Comparison of ENCODE assay signal across 1 cellular context in the genomic region with DNA sequence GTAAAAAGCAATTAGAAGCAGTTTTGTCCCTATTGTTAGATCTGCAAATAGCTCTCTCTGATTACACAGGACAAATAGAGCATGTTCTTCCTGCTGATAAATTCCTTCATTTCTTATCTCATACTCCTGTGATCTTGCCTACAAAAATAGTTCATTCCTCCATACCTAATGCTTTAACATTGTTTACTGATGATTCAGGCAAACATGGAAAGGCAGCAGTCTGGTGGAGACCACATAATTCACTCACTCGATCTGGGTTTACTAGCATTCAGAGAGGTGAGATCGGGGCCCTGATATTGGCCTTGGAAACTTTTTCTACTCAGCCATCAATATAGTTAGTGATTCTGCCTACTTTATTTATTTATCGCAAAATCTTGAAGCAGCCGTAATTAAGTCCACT.
TF ChIP-seq lines count a peak whose summit lies in the region.

No MANE protein-coding gene starts in this region.

TF ChIP-seq in IMR-90, 13 proteins besides CTCF, POLR2A, EP300 and RAD21 (continued from another document):
- TF ChIP-seq, protein P1, sequence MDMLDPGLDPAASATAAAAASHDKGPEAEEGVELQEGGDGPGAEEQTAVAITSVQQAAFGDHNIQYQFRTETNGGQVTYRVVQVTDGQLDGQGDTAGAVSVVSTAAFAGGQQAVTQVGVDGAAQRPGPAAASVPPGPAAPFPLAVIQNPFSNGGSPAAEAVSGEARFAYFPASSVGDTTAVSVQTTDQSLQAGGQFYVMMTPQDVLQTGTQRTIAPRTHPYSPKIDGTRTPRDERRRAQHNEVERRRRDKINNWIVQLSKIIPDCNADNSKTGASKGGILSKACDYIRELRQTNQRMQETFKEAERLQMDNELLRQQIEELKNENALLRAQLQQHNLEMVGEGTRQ (IDR thresholded peaks at IDR 0.05; ENCODE audit: low read depth, low read length) = no peak
- TF ChIP-seq CHD1 (IDR thresholded peaks at IDR 0.05; ENCODE audit: low read depth, low read length) (no peak), SMC3 (IDR thresholded peaks at IDR 0.05; ENCODE audit: low read depth, low read length) (no peak), RFX5 (IDR thresholded peaks at IDR 0.05; ENCODE audit: low read depth, low read length) (no peak), NFE2L2 (IDR thresholded peaks at IDR 0.05; ENCODE audit: low read depth, low read length) (no peak), BHLHE40 (IDR thresholded peaks at IDR 0.05; ENCODE audit: low read depth, low read length) (no peak), MAFK (IDR thresholded peaks at IDR 0.05; ENCODE audit: low read depth, low read length) (no peak), MXI1 (IDR thresholded peaks at IDR 0.05; ENCODE audit: borderline replicate concordance, low read depth, low read length) (no peak), RCOR1 (IDR thresholded peaks at IDR 0.05; ENCODE audit: insufficient replicate concordance, low read length) (no peak), FOS (IDR thresholded peaks at IDR 0.05; ENCODE audit: low read depth, low read length) (no peak), MAZ (IDR thresholded peaks at IDR 0.05; ENCODE audit: borderline replicate concordance, low read depth, low read length) (no peak)
